24 cellular contexts compared by ENCODE assay signal in the genomic region with DNA sequence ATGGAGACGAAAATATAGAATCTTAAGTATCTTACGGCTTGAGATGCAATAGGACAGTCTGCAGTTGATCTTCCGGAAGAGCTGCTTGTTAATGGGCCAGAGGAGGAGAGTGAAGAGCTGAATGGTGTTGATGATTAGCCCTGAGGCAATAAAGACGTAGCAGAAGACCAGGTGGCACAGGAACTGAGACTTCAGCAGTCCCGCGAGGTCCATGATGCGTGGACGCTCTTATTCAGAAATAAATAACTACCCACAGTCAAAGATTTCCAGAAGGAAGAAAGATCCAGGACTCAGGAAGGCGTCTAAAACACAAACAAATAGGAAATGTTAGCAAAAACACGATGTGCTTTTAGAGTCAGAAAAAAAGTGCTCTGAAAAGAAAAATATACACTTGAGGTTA.
"Had no signal": no experiment of that assay in that cellular context is flagged by ENCODE, and none has a peak within 500 bp of the region (broad histone marks: within the 10 kb centered on the region; RNA-seq: fewer than 3 reads in every experiment).

No MANE protein-coding gene starts in this region.

- DNase-seq: activated CD4-positive, alpha-beta memory T cell treated with anti-CD3 and anti-CD28 coated beads for 36 hours; activated CD4-positive, alpha-beta T cell treated with anti-CD3 and anti-CD28 coated beads, Interleukin-2, amount 10 ng/mL, durations not matched to agents 24 days and 14 days; activated CD8-positive, alpha-beta memory T cell treated with anti-CD3 and anti-CD28 coated beads, Interleukin-2, amount 50 U/mL, for 4 hours; activated gamma-delta T cell; activated naive CD4-positive, alpha-beta T cell treated with anti-CD3 and anti-CD28 coated beads, Interleukin-2, amount 10 ng/mL, durations not matched to agents 7 days and 5 days; activated naive CD8-positive, alpha-beta T cell treated with anti-CD3 and anti-CD28 coated beads, Interleukin-2, amount 10 ng/mL, durations not matched to agents 7 days and 5 days; activated T-cell treated with anti-CD3 and anti-CD28 coated beads, Interleukin-2, amount 50 U/mL, for 1 hour; effector CD4-positive, alpha-beta T cell; erythroblast; gastrocnemius medialis; islet precursor cell; left cardiac atrium; mammary epithelial cell; naive B cell; occipital lobe; psoas muscle; stimulated activated naive CD4-positive, alpha-beta T cell; T-helper 9 cell; testis; transverse colon had no signal

- H3K4me1 ChIP-seq: parathyroid adenoma, psoas muscle had no signal

- H3K4me3 ChIP-seq: gastrocnemius medialis, hepatocyte, psoas muscle, right atrium auricular region, testis, transverse colon had no signal

- H3K4me2 ChIP-seq: hepatocyte had no signal

- H3K9me3 ChIP-seq: gastrocnemius medialis, psoas muscle, right atrium auricular region, testis, transverse colon had no signal

- H3K27me3 ChIP-seq: gastrocnemius medialis, hepatocyte, right atrium auricular region, testis, transverse colon had no signal

- H3K27ac ChIP-seq: gastrocnemius medialis, parathyroid adenoma, psoas muscle, right atrium auricular region, testis, transverse colon, VCaP had no signal

- H3K9ac ChIP-seq: parathyroid adenoma had no signal

- H3K36me3 ChIP-seq: gastrocnemius medialis, right atrium auricular region, transverse colon had no signal

- H2AFZ ChIP-seq: hepatocyte, parathyroid adenoma had no signal
